In genomic region chr20:56422824-56423189, GRCh38 we compare ENCODE assay signal across 13 cellular contexts. TPM values are rescaled to one million over a fixed set of nuclear protein-coding genes. Genes with fewer than 3 reads are reported as not detected.
DNase-seq lines count a peak whose midpoint lies in the region; ATAC-seq, FAIRE-seq and TF ChIP-seq lines count a peak whose summit lies in the region.
"Had no signal": no experiment of that assay in that cellular context is flagged by ENCODE, and none has a peak within 500 bp of the region (broad histone marks: within the 10 kb centered on the region; RNA-seq: fewer than 3 reads in every experiment).

No MANE protein-coding gene starts in this region.

- H3K36me3 Mint-ChIP-seq in stimulated activated naive CD8-positive, alpha-beta T cell treated with anti-CD3 and anti-CD28 coated beads, Interleukin-15, Interleukin-2, amounts not matched to agents 100 ng/mL and 50 ng/mL, for 24 hours (ENCODE audit: low read depth), result peaks cover 6% of the 10 kb centered on the region
- peaks cover 14% of the 10 kb centered on the region for H3K36me3 Mint-ChIP-seq in activated CD8-positive, alpha-beta T cell treated with anti-CD3 and anti-CD28 coated beads for 36 hours (ENCODE audit: low read depth)
- H3K36me3 Mint-ChIP-seq: natural killer cell treated with Interleukin-12 subunit alpha and Interleukin-12 subunit beta and Interleukin-15 and Interleukin-18, amount 100 ng/mL, for 72 hours had no signal

- no peak for ATAC-seq in stimulated activated naive CD8-positive, alpha-beta T cell treated with anti-CD3 and anti-CD28 coated beads, Interleukin-15, Interleukin-2, amounts not matched to agents 100 U/mL and 50 U/mL, for 24 hours
- ATAC-seq in activated CD8-positive, alpha-beta T cell treated with anti-CD3 and anti-CD28 coated beads for 36 hours, result no peak
- no peak for ATAC-seq in left lung
- ATAC-seq: natural killer cell treated with Interleukin-12 subunit alpha and Interleukin-12 subunit beta and Interleukin-15 and Interleukin-18, amount 100 ng/mL, for 72 hours; stimulated activated memory B cell treated with anti-CD40 and anti-IgM and Interleukin-4, amounts not matched to agents 10 μg/mL and 1 μg/mL and 100 μg/mL, for 72 hours had no signal

- no peak overlapping the region for H3K4me3 ChIP-seq in left lung
- no peak overlapping the region for H3K4me3 ChIP-seq in Peyer's patch

- TF ChIP-seq CTCF in activated CD8-positive, alpha-beta T cell treated with anti-CD3 and anti-CD28 coated beads for 36 hours (IDR thresholded peaks at IDR 0.05), result no peak
- TF ChIP-seq CTCF in left lung (IDR thresholded peaks at IDR 0.05) (no peak), Peyer's patch (IDR thresholded peaks at IDR 0.05) (no peak)

- CTCF ChIA-PET in activated CD8-positive, alpha-beta T cell treated with anti-CD3 and anti-CD28 coated beads for 36 hours (lab: Charles Lee), result interaction anchor here (1.2 to 3.8 kb wide), 4 partner anchors 10 to 17 kb away, joined by 3 to 17 read pairs (median 4); partner anchors contain the start of gene CASS4

- H3K4me3 Mint-ChIP-seq in stimulated activated naive CD8-positive, alpha-beta T cell treated with anti-CD3 and anti-CD28 coated beads, Interleukin-15, Interleukin-2, amounts not matched to agents 100 ng/mL and 50 ng/mL, for 24 hours, result peak overlapping the region; percentile 27
- no peak overlapping the region for H3K4me3 Mint-ChIP-seq in activated CD8-positive, alpha-beta T cell treated with anti-CD3 and anti-CD28 coated beads for 36 hours
- H3K4me3 Mint-ChIP-seq: stimulated activated memory B cell treated with anti-CD40 and anti-IgM and Interleukin-4, amounts not matched to agents 10 μg/mL and 1 μg/mL and 100 μg/mL, for 72 hours had no signal

- no peaks in the 10 kb centered on the region for H3K27me3 ChIP-seq in left lung
- H3K27me3 ChIP-seq in Peyer's patch, result no peaks in the 10 kb centered on the region

- H3K27me3 Mint-ChIP-seq in stimulated activated naive CD8-positive, alpha-beta T cell treated with anti-CD3 and anti-CD28 coated beads, Interleukin-15, Interleukin-2, amounts not matched to agents 100 ng/mL and 50 ng/mL, for 24 hours, result no peaks in the 10 kb centered on the region
- no peaks in the 10 kb centered on the region for H3K27me3 Mint-ChIP-seq in activated CD8-positive, alpha-beta T cell treated with anti-CD3 and anti-CD28 coated beads for 36 hours
- H3K27me3 Mint-ChIP-seq: natural killer cell treated with Interleukin-12 subunit alpha and Interleukin-12 subunit beta and Interleukin-15 and Interleukin-18, amount 100 ng/mL, for 72 hours; stimulated activated memory B cell treated with anti-CD40 and anti-IgM and Interleukin-4, amounts not matched to agents 10 μg/mL and 1 μg/mL and 100 μg/mL, for 72 hours had no signal

- H3K9me3 ChIP-seq in left lung, result no peaks in the 10 kb centered on the region
- H3K9me3 ChIP-seq in Peyer's patch, result no peaks in the 10 kb centered on the region

- H3K4me1 ChIP-seq in left lung, result peaks cover 17 to 89% of the 10 kb centered on the region in 2 donors
- no peaks in the 10 kb centered on the region for H3K4me1 ChIP-seq in Peyer's patch

- H3K9me3 Mint-ChIP-seq in stimulated activated naive CD8-positive, alpha-beta T cell treated with anti-CD3 and anti-CD28 coated beads, Interleukin-15, Interleukin-2, amounts not matched to agents 100 ng/mL and 50 ng/mL, for 24 hours, result no peaks in the 10 kb centered on the region
- no peaks in the 10 kb centered on the region for H3K9me3 Mint-ChIP-seq in activated CD8-positive, alpha-beta T cell treated with anti-CD3 and anti-CD28 coated beads for 36 hours
- H3K9me3 Mint-ChIP-seq: natural killer cell treated with Interleukin-12 subunit alpha and Interleukin-12 subunit beta and Interleukin-15 and Interleukin-18, amount 100 ng/mL, for 72 hours; stimulated activated memory B cell treated with anti-CD40 and anti-IgM and Interleukin-4, amounts not matched to agents 10 μg/mL and 1 μg/mL and 100 μg/mL, for 72 hours had no signal

- no peak for FAIRE-seq in urothelium cell line (lab: Jason Lieb, UNC)

- intact Hi-C loops in activated CD8-positive, alpha-beta T cell treated with anti-CD3 and anti-CD28 coated beads for 36 hours (cut with micrococcal nuclease), result no loop called here
- intact Hi-C loops in left lung (cut with DNase I), result no loop called here

- H3K36me3 ChIP-seq in left lung (no peaks in the 10 kb centered on the region), Peyer's patch (no peaks in the 10 kb centered on the region)

- POLR2A ChIA-PET in activated CD8-positive, alpha-beta T cell treated with anti-CD3 and anti-CD28 coated beads for 36 hours (lab: Charles Lee), result interaction anchor here (0.9 to 4.0 kb wide), 2 partner anchors 10 to 14 kb away, joined by 4 to 16 read pairs; partner anchors contain the start of gene CASS4

- DNase-seq in stimulated activated naive CD8-positive, alpha-beta T cell treated with anti-CD3 and anti-CD28 coated beads, Interleukin-15, Interleukin-2, amounts not matched to agents 100 U/mL and 50 U/mL, for 24 hours, result no peak
- no peak for DNase-seq in activated CD8-positive, alpha-beta T cell treated with anti-CD3 and anti-CD28 coated beads for 36 hours
- DNase-seq in left lung (no peak), urothelium cell line (ENCODE audit: low spot score) (peak; percentile 63), Peyer's patch (no peak), occipital lobe (lab: John Stamatoyannopoulos, UW) (no peak), HPDE6-E6E7 (ENCODE audit: extremely low spot score) (no peak)
- DNase-seq: NCI-H1694 treated with DMSO at 0.1 percent for 48 hours, NCI-H82 had no signal

- TF ChIP-seq POLR2A in Peyer's patch (IDR thresholded peaks at IDR 0.05), result no peak

- peaks cover 84% of the 10 kb centered on the region for H3K4me1 Mint-ChIP-seq in stimulated activated naive CD8-positive, alpha-beta T cell treated with anti-CD3 and anti-CD28 coated beads, Interleukin-15, Interleukin-2, amounts not matched to agents 100 ng/mL and 50 ng/mL, for 24 hours (ENCODE audit: low read depth)
- H3K4me1 Mint-ChIP-seq in activated CD8-positive, alpha-beta T cell treated with anti-CD3 and anti-CD28 coated beads for 36 hours (ENCODE audit: low read depth), result peaks cover 74% of the 10 kb centered on the region

- peak overlapping the region; percentile 87 for H3K27ac Mint-ChIP-seq in stimulated activated naive CD8-positive, alpha-beta T cell treated with anti-CD3 and anti-CD28 coated beads, Interleukin-15, Interleukin-2, amounts not matched to agents 100 ng/mL and 50 ng/mL, for 24 hours
- H3K27ac Mint-ChIP-seq in activated CD8-positive, alpha-beta T cell treated with anti-CD3 and anti-CD28 coated beads for 36 hours, result peak overlapping the region; percentile 76
- H3K27ac Mint-ChIP-seq: stimulated activated memory B cell treated with anti-CD40 and anti-IgM and Interleukin-4, amounts not matched to agents 10 μg/mL and 1 μg/mL and 100 μg/mL, for 72 hours had no signal

- H3K27ac ChIP-seq in left lung (peak overlapping the region; percentile 62 to 65), Peyer's patch (no peak overlapping the region)
- H3K27ac ChIP-seq: C4-2B had no signal

RNA-seq across cellular contexts. Expression of gene CASS4, which starts 10.7 kb away (rescaled TPM):
- 1 to 10 TPM; 3.5 to 3.7 TPM for total RNA-seq in activated CD8-positive, alpha-beta T cell treated with anti-CD3 and anti-CD28 coated beads for 36 hours
- total RNA-seq in left lung (10 to 100 TPM; 14.4 to 28.1 TPM), Peyer's patch (1 to 10 TPM in 2 of 4 donors, under 1 TPM in 2; 0.47 to 3.3 (median 1.2) TPM), occipital lobe (0.16 TPM)

RNA-seq across cellular contexts. Expression of gene CSTF1, which starts 30.4 kb away (rescaled TPM):
- 10 to 100 TPM; 63.4 to 66.2 TPM for total RNA-seq in activated CD8-positive, alpha-beta T cell treated with anti-CD3 and anti-CD28 coated beads for 36 hours
- total RNA-seq in left lung, result 10 to 100 TPM; 30.0 to 34.3 TPM
- 10 to 100 TPM in 3 of 4 donors, 1 to 10 TPM in 1; 4.8 to 28.9 (median 14.3) TPM for total RNA-seq in Peyer's patch
- total RNA-seq in occipital lobe, result 32.6 TPM

RNA-seq across cellular contexts. Expression of gene AURKA, which starts 30.8 kb away (rescaled TPM):
- total RNA-seq in activated CD8-positive, alpha-beta T cell treated with anti-CD3 and anti-CD28 coated beads for 36 hours, result 100 to 1,000 TPM in 1 of 2 experiments, 10 to 100 TPM in 1; 97.5 to 100 TPM
- 10 to 100 TPM in 1 of 2 donors, 1 to 10 TPM in 1; 3.7 to 22.3 TPM for total RNA-seq in left lung
- total RNA-seq in Peyer's patch, result 1 to 10 TPM; 4.7 to 7.7 (median 6.5) TPM
- 4.8 TPM for total RNA-seq in occipital lobe

RNA-seq across cellular contexts. Expression of gene RTF2, which starts 45.6 kb away (rescaled TPM):
- 10 to 100 TPM; 72.0 to 76.7 TPM for total RNA-seq in activated CD8-positive, alpha-beta T cell treated with anti-CD3 and anti-CD28 coated beads for 36 hours
- total RNA-seq in left lung (10 to 100 TPM; 68.2 to 85.1 TPM), Peyer's patch (10 to 100 TPM; 36.3 to 53.8 (median 48.4) TPM), occipital lobe (51.3 TPM)

Comparison
In these comparisons a context has a peak if more than half of its experiments do, and no peak if none do; other contexts are left out.
1. H3K27ac ChIP-seq: peak in left lung (2 of 2); none in Peyer's patch (0 of 4).
2. RNA of gene AURKA, which starts 30.8 kb away (total RNA-seq): 97.5 to 100 TPM in activated CD8-positive, alpha-beta T cell treated with anti-CD3 and anti-CD28 coated beads for 36 hours; 3.7 to 22.3 TPM in left lung, 4.7 to 7.7 TPM in Peyer's patch and 4.8 TPM in occipital lobe (single experiment); every median in the first group is over 4 times any median in the second.